23 cellular contexts compared by ENCODE assay signal in genomic region chr11:9741260-9741659, GRCh38.
DNase-seq lines count a peak whose midpoint lies in the region; ATAC-seq and TF ChIP-seq lines count a peak whose summit lies in the region.
"Had no signal": no experiment of that assay in that cellular context is flagged by ENCODE, and none has a peak within 500 bp of the region (broad histone marks: within the 10 kb centered on the region; RNA-seq: fewer than 3 reads in every experiment).

No MANE protein-coding gene starts in this region.

- H3K27ac Mint-ChIP-seq in activated CD4-positive, alpha-beta T cell treated with anti-CD3 and anti-CD28 coated beads for 36 hours, result no peak overlapping the region
- H3K27ac Mint-ChIP-seq: CD4-positive, alpha-beta memory T cell; GM23338 had no signal

- H2AK5ac ChIP-seq in mesenchymal stem cell (ENCODE audit: low read length, severe bottlenecking), result no peak overlapping the region

- peak overlapping the region; percentile 98 for H3K27ac ChIP-seq in OCI-LY3 (ENCODE audit: low read length)
- no peak overlapping the region for H3K27ac ChIP-seq in mesenchymal stem cell (ENCODE audit: low read length, poor library complexity, severe bottlenecking)
- peak overlapping the region; percentile 70 to 79 (median 76) for H3K27ac ChIP-seq in upper lobe of left lung
- H3K27ac ChIP-seq: HL-60, PC-9, SJSA1 had no signal

- 0 out of 2 replicates have a peak, but pooled peaks cover 2% of the 10 kb centered on the region for H3K9me3 ChIP-seq in OCI-LY3 (ENCODE audit: insufficient read depth, low read length)
- no peaks in the 10 kb centered on the region for H3K9me3 ChIP-seq in mesenchymal stem cell (ENCODE audit: control insufficient read depth, low read length)
- no peaks in the 10 kb centered on the region for H3K9me3 ChIP-seq in upper lobe of left lung
- H3K9me3 ChIP-seq: BE2C, SJSA1 had no signal

- no peak overlapping the region for H3K14ac ChIP-seq in mesenchymal stem cell (ENCODE audit: low read length in 2 of 2)

- CTCF ChIA-PET in activated CD4-positive, alpha-beta T cell treated with anti-CD3 and anti-CD28 coated beads for 36 hours (lab: Charles Lee), result interaction anchor here (0.7 kb wide), 1 partner anchor 206 kb away, joined by 3 read pairs; no protein-coding TSS in a partner anchor

- H3K4me3 Mint-ChIP-seq in activated CD4-positive, alpha-beta T cell treated with anti-CD3 and anti-CD28 coated beads for 36 hours, result no peak overlapping the region
- H3K4me3 Mint-ChIP-seq: CD4-positive, alpha-beta memory T cell; GM23338 had no signal

- peak overlapping the region; percentile 7 for H4K91ac ChIP-seq in mesenchymal stem cell (ENCODE audit: low read length)

- 82% methylated on average over 6 of the region's 6 CpGs for WGBS in mesenchymal stem cell
- 66 to 73% methylated on average over 6 of the region's 6 CpGs for WGBS in upper lobe of left lung, 2 donors

- intact Hi-C loops in activated CD4-positive, alpha-beta T cell treated with anti-CD3 and anti-CD28 coated beads for 36 hours (cut with DNase I, micrococcal nuclease), result loop anchor here in 1 of 2 experiments (10.0 kb wide), 1 partner anchor 576 kb away; no protein-coding TSS in a partner anchor

- H3K4me3 ChIP-seq in OCI-LY3 (ENCODE audit: low read length) (no peak overlapping the region), epithelial cell of esophagus (ENCODE audit: low read length) (no peak overlapping the region), mesenchymal stem cell (ENCODE audit: insufficient read depth in 1 of 2, low read depth in 1 of 2, low read length in 2 of 2) (no peak overlapping the region), upper lobe of left lung (no peak overlapping the region)
- H3K4me3 ChIP-seq: GM23338, PC-9, SJSA1 had no signal

- H3K23ac ChIP-seq in mesenchymal stem cell (ENCODE audit: low read length in 2 of 2), result no peak overlapping the region

- peak overlapping the region; percentile 21 for H3K4me2 ChIP-seq in OCI-LY3 (ENCODE audit: low read length)
- H3K4me2 ChIP-seq in mesenchymal stem cell (ENCODE audit: low read length, poor library complexity, severe bottlenecking), result no peak overlapping the region
- H3K4me2 ChIP-seq: GM23338, PC-9 had no signal

- H3K36me3 Mint-ChIP-seq in activated CD4-positive, alpha-beta T cell treated with anti-CD3 and anti-CD28 coated beads for 36 hours (ENCODE audit: low read depth), result peaks cover 7% of the 10 kb centered on the region

- H2AFZ ChIP-seq in OCI-LY3 (ENCODE audit: low read depth, low read length), result no peak overlapping the region
- no peak overlapping the region for H2AFZ ChIP-seq in mesenchymal stem cell (ENCODE audit: low read depth, low read length)
- H2AFZ ChIP-seq: GM23338, PC-9 had no signal

- no peak overlapping the region for H2BK12ac ChIP-seq in mesenchymal stem cell (ENCODE audit: low read length in 2 of 2)

- peak; percentile 65 to 98 (median 94) for TF ChIP-seq EP300 in upper lobe of left lung (IDR thresholded peaks at IDR 0.05)

- H4K8ac ChIP-seq in mesenchymal stem cell (ENCODE audit: low read length), result no peak overlapping the region

- TF ChIP-seq POLR2A in upper lobe of left lung (IDR thresholded peaks at IDR 0.05), result no peak

- no peak overlapping the region for H2BK120ac ChIP-seq in mesenchymal stem cell (ENCODE audit: low read depth, low read length)

- H4K20me1 ChIP-seq in OCI-LY3 (ENCODE audit: insufficient read depth, low read length), result no peaks in the 10 kb centered on the region

- H3K4ac ChIP-seq in mesenchymal stem cell (ENCODE audit: low read depth in 1 of 2, low read length in 2 of 2), result no peak overlapping the region

- peaks cover 81% of the 10 kb centered on the region for H3K4me1 ChIP-seq in OCI-LY3 (ENCODE audit: low read length)
- peaks cover 2% of the 10 kb centered on the region for H3K4me1 ChIP-seq in mesenchymal stem cell (ENCODE audit: control insufficient read depth, insufficient read depth, low read depth, low read length)
- H3K4me1 ChIP-seq in upper lobe of left lung, result peaks cover 6 to 25% (median 13%) of the 10 kb centered on the region in 4 donors
- H3K4me1 ChIP-seq: BE2C, SJSA1 had no signal

- POLR2A ChIA-PET in activated CD4-positive, alpha-beta T cell treated with anti-CD3 and anti-CD28 coated beads for 36 hours (lab: Charles Lee), result no interaction called here

- H3K27me3 ChIP-seq in OCI-LY3 (ENCODE audit: low read depth, low read length) (no peaks in the 10 kb centered on the region), mesenchymal stem cell (ENCODE audit: control insufficient read depth in 1 of 2, insufficient read depth in 1 of 2, low read length in 2 of 2) (no peaks in the 10 kb centered on the region), upper lobe of left lung (no peaks in the 10 kb centered on the region)
- H3K27me3 ChIP-seq: BE2C, SJSA1 had no signal

- peak; percentile 61 to 83 for ATAC-seq in upper lobe of left lung (ENCODE audit: low FRiP score in 2 of 2)
- ATAC-seq in activated CD4-positive, alpha-beta T cell treated with anti-CD3 and anti-CD28 coated beads for 36 hours, result no peak
- no peak for ATAC-seq in GM19351 (IDR thresholded peaks at IDR 0.05; ENCODE audit: unreplicated experiment)
- ATAC-seq in GM18520 (IDR thresholded peaks at IDR 0.05; ENCODE audit: unreplicated experiment), result no peak
- ATAC-seq: GM23338, HCT116 had no signal

- H3K79me2 ChIP-seq in OCI-LY3 (ENCODE audit: low read length), result peaks cover 66% of the 10 kb centered on the region

- TF ChIP-seq CTCF in OCI-LY3 (IDR thresholded peaks at IDR 0.05; ENCODE audit: low read depth, low read length) (no peak), epithelial cell of esophagus (IDR thresholded peaks at IDR 0.05; ENCODE audit: insufficient read depth, low read depth, low read length, missing control alignments) (no peak), upper lobe of left lung (IDR thresholded peaks at IDR 0.05) (no peak)

- no peak overlapping the region for H2BK15ac ChIP-seq in mesenchymal stem cell (ENCODE audit: low read depth, poor library complexity, severe bottlenecking)

- peaks cover 10% of the 10 kb centered on the region for H3K4me1 Mint-ChIP-seq in activated CD4-positive, alpha-beta T cell treated with anti-CD3 and anti-CD28 coated beads for 36 hours
- H3K4me1 Mint-ChIP-seq: CD4-positive, alpha-beta memory T cell had no signal

- H3K79me1 ChIP-seq in mesenchymal stem cell (replicated peaks; ENCODE audit: low read length, poor library complexity, severe bottlenecking), result peaks cover 24% of the 10 kb centered on the region

- no peak overlapping the region for H3K18ac ChIP-seq in mesenchymal stem cell (ENCODE audit: low read depth in 1 of 2, low read length in 2 of 2)

- no peaks in the 10 kb centered on the region for H3K27me3 Mint-ChIP-seq in activated CD4-positive, alpha-beta T cell treated with anti-CD3 and anti-CD28 coated beads for 36 hours
- H3K27me3 Mint-ChIP-seq: CD4-positive, alpha-beta memory T cell had no signal

- H3K9ac ChIP-seq in OCI-LY3 (ENCODE audit: low read length), result peak overlapping the region; percentile 83
- H3K9ac ChIP-seq in mesenchymal stem cell (ENCODE audit: low read length), result no peak overlapping the region

- DNase-seq in epithelial cell of esophagus (ENCODE audit: low read depth), result peak; percentile 32
- no peak for DNase-seq in mesenchymal stem cell
- DNase-seq in upper lobe of left lung, result peak in 1 of 2 donors; percentile 82
- DNase-seq in activated CD4-positive, alpha-beta T cell treated with anti-CD3 and anti-CD28 coated beads for 36 hours, result no peak
- DNase-seq in KG1 (lab: John Stamatoyannopoulos, UW), result no peak
- DNase-seq: BE2C; CD4-positive, alpha-beta memory T cell; DMS79; MV-4-11; NCI-H1436; NCI-H2029; NCI-H2171; NCI-H446; NCI-H69; NK-92 treated with Interleukin-12 subunit alpha and Interleukin-12 subunit beta, amount 100 ng/mL, for 24 hours; PC-9 had no signal

- no peak overlapping the region for H2BK5ac ChIP-seq in mesenchymal stem cell (ENCODE audit: low read depth, low read length, poor library complexity, severe bottlenecking)

- peaks cover 5% of the 10 kb centered on the region for H3K9me3 Mint-ChIP-seq in activated CD4-positive, alpha-beta T cell treated with anti-CD3 and anti-CD28 coated beads for 36 hours (ENCODE audit: low read depth)

- H3K36me3 ChIP-seq in OCI-LY3 (replicated peaks; ENCODE audit: low read depth, low read length), result peaks cover 44% of the 10 kb centered on the region
- H3K36me3 ChIP-seq in mesenchymal stem cell (ENCODE audit: control insufficient read depth in 1 of 2, insufficient read depth in 2 of 2, low read depth in 1 of 2, low read length in 2 of 2), result peaks cover 28 to 77% of the 10 kb centered on the region in 2 experiments
- peaks cover 0 to 73% (median 20%) of the 10 kb centered on the region in 4 donors for H3K36me3 ChIP-seq in upper lobe of left lung
- H3K36me3 ChIP-seq: BE2C had no signal

Comparison
In these comparisons a context has a peak if more than half of its experiments do, and no peak if none do; other contexts are left out.
1. ATAC-seq: peak in upper lobe of left lung (2 of 2); none in activated CD4-positive, alpha-beta T cell treated with anti-CD3 and anti-CD28 coated beads for 36 hours (single experiment), GM19351 (single experiment) and GM18520 (single experiment).